22 cellular contexts compared by ENCODE assay signal in the genomic region with DNA sequence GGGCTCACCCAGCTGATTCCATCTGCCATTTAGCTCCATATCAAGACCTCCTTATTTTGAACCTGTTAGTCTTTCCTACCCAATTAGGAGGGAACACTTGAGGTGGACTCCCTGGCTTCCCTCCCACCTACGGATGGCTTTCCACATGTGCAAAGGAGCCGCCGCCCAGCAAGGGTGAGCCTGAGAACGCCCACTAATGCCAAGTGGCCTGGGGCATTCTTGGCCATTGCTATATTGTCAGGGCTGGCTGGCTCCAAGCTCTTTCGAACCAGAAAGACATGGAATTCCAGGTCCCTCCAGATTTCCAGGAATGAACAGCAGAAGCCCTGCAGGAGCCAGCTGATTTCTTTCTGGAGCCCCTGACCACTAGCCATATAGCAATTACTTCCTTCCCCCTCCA.
"Had no signal": no experiment of that assay in that cellular context is flagged by ENCODE, and none has a peak within 500 bp of the region (broad histone marks: within the 10 kb centered on the region; RNA-seq: fewer than 3 reads in every experiment).

No MANE protein-coding gene starts in this region.

- H3K27ac Mint-ChIP-seq: activated naive CD8-positive, alpha-beta T cell; naive thymus-derived CD4-positive, alpha-beta T cell; progenitor cell of endocrine pancreas had no signal

- H3K4me3 ChIP-seq: colonic mucosa, dorsolateral prefrontal cortex, left ventricle myocardium inferior, ovary, sigmoid colon, tibial nerve had no signal

- H3K4me3 Mint-ChIP-seq: activated naive CD8-positive, alpha-beta T cell; naive thymus-derived CD4-positive, alpha-beta T cell had no signal

- DNase-seq: activated CD4-positive, alpha-beta T cell treated with anti-CD3 and anti-CD28 coated beads for 4 hours; activated CD4-positive, alpha-beta T cell treated with anti-CD3 and anti-CD28 coated beads, Interleukin-2, amount 50 U/mL, for 4 hours; activated CD4-positive, CD25-positive, alpha-beta regulatory T cell; activated effector memory CD4-positive, alpha-beta T cell treated with Interleukin-2 at 50 U/mL for 16 hours; activated naive CD4-positive, alpha-beta T cell treated with Interleukin-2 at 50 U/mL for 16 hours; activated T-cell treated with anti-CD3 and anti-CD28 coated beads for 4 hours; colonic mucosa; dorsolateral prefrontal cortex; effector memory CD4-positive, alpha-beta T cell; left ventricle myocardium inferior; midbrain; naive thymus-derived CD4-positive, alpha-beta T cell; ovary; retina; sigmoid colon; small intestine; stimulated activated CD4-positive, alpha-beta T cell treated with anti-CD3 and anti-CD28 coated beads, Interleukin-4, amount 100 ng/mL, for 24 hours; stimulated activated naive CD4-positive, alpha-beta T cell; T-helper 1 cell had no signal

- H3K27me3 Mint-ChIP-seq: activated naive CD8-positive, alpha-beta T cell; naive thymus-derived CD4-positive, alpha-beta T cell; progenitor cell of endocrine pancreas had no signal

- H3K36me3 Mint-ChIP-seq: activated naive CD8-positive, alpha-beta T cell; naive thymus-derived CD4-positive, alpha-beta T cell had no signal

- H3K36me3 ChIP-seq: colonic mucosa, ovary had no signal

- ATAC-seq: naive thymus-derived CD4-positive, alpha-beta T cell had no signal

- H3K27me3 ChIP-seq: colonic mucosa, dorsolateral prefrontal cortex, ovary, sigmoid colon, tibial nerve had no signal

- H3K9me3 ChIP-seq: colonic mucosa, ovary, sigmoid colon, tibial nerve had no signal

- H3K4me1 ChIP-seq: colonic mucosa had no signal

- H3K27ac ChIP-seq: colonic mucosa, left ventricle myocardium inferior, ovary had no signal
